9 cellular contexts compared by ENCODE assay signal in the genomic region with DNA sequence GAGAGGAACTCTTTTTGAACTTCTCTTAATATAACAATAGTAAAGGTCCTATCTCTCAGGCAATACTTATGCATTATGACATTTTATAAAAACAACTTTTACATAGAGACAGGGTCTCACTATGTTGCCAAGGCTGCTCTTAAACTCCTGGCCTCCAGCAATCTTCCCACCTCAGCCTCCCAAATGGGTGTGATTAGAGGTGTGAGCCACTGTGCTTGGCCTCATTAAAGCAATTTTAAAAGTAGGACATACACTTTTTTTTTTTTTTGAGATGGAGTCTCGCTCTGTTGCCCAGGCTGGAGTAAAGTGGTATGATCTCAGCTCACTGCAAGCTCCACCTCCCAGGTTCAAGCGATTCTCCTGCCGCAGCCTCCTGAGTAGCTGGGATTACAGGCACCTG. TPM values are rescaled to one million over a fixed set of nuclear protein-coding genes. Genes with fewer than 3 reads are reported as not detected.
"Had no signal": no experiment of that assay in that cellular context is flagged by ENCODE, and none has a peak within 500 bp of the region (broad histone marks: within the 10 kb centered on the region; RNA-seq: fewer than 3 reads in every experiment).

No MANE protein-coding gene starts in this region.

RNA-seq across cellular contexts. Expression of gene TLR10, which starts 1.7 kb away (rescaled TPM):
- total RNA-seq: dermis blood vessel endothelial cell, endothelial cell of umbilical vein, epithelial cell of proximal tubule, fibroblast of lung, foreskin keratinocyte, kidney epithelial cell, lung microvascular endothelial cell, osteocyte, smooth muscle cell had no signal
- polyA plus RNA-seq: endothelial cell of umbilical vein, fibroblast of lung, foreskin keratinocyte, smooth muscle cell had no signal
